17 cellular contexts compared by ENCODE assay signal in the genomic region with DNA sequence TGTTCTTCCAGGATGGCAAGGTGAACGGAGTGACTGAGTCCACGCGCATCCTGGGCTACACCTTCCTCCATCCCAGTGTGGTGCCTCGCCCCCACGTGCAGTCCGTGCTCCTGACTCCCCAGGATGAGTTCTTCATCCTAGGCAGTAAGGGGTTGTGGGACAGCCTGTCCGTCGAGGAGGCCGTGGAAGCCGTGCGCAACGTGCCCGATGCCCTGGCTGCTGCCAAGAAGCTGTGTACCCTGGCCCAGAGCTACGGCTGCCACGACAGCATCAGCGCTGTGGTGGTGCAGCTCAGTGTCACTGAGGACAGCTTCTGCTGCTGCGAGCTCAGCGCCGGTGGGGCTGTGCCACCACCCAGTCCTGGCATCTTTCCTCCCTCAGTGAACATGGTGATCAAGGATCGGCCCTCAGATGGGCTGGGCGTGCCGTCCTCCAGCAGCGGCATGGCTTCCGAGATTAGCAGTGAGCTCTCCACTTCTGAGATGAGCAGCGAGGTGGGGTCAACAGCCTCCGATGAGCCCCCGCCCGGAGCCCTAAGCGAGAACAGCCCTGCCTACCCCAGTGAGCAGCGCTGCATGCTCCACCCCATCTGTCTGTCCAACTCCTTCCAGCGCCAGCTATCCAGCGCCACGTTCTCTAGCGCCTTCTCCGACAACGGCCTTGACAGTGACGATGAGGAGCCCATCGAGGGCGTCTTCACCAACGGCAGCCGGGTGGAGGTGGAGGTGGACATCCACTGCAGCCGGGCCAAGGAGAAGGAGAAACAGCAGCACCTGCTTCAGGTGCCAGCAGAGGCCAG.
DNase-seq lines count a peak whose midpoint lies in the region; ATAC-seq, FAIRE-seq and TF ChIP-seq lines count a peak whose summit lies in the region.
"Had no signal": no experiment of that assay in that cellular context is flagged by ENCODE, and none has a peak within 500 bp of the region (broad histone marks: within the 10 kb centered on the region; RNA-seq: fewer than 3 reads in every experiment).

No MANE protein-coding gene starts in this region.

- no peak overlapping the region for H3K4me3 Mint-ChIP-seq in activated CD8-positive, alpha-beta T cell treated with anti-CD3 and anti-CD28 coated beads, Interleukin-2, amount 10 ng/mL, durations not matched to agents 7 days and 5 days
- no peak overlapping the region for H3K4me3 Mint-ChIP-seq in neural progenitor cell
- H3K4me3 Mint-ChIP-seq: CD4-positive, alpha-beta T cell had no signal

- H2BK5ac ChIP-seq in H1 (ENCODE audit: low read depth, low read length), result no peak overlapping the region; the same call in 1 of the 2 replicates

- H2BK12ac ChIP-seq in H1 (ENCODE audit: low read depth, low read length), result no peak overlapping the region

- no peak overlapping the region for H3K4ac ChIP-seq in H1 (replicated peaks; ENCODE audit: insufficient read length, low read depth, low read length)

- H2AFZ ChIP-seq in PC-3 (ENCODE audit: low read length) (no peak overlapping the region), H1 (ENCODE audit: low read length) (no peak overlapping the region), neural progenitor cell (replicated peaks) (no peak overlapping the region)
- H2AFZ ChIP-seq: GM23248 had no signal

- no peak overlapping the region for H3K56ac ChIP-seq in H1 (replicated peaks; ENCODE audit: insufficient read length, low read depth, low read length)

- no peak overlapping the region for H3K4me2 ChIP-seq in PC-3 (ENCODE audit: low read length)
- H3K4me2 ChIP-seq in H1 (ENCODE audit: insufficient read depth in 1 of 2, low read depth in 2 of 2, low read length in 2 of 2), result no peak overlapping the region
- no peak overlapping the region for H3K4me2 ChIP-seq in neural progenitor cell
- H3K4me2 ChIP-seq: KMS-11 had no signal

- no peaks in the 10 kb centered on the region for H3F3A ChIP-seq in PC-3 (ENCODE audit: low read length, unreplicated experiment)
- H3F3A ChIP-seq in neural progenitor cell (ENCODE audit: low read depth), result no peaks in the 10 kb centered on the region

- 93% methylated on average over 36 of the region's 42 CpGs; no CpG with 5 or more reads in 1 of the 2 experiments for WGBS in H1 (ENCODE audit: extremely low coverage in 1 of 2, insufficient coverage in 1 of 2, insufficient read length in 1 of 2, insufficient replicate concordance in 2 of 2, low coverage in 1 of 2, low lambda C conversion rate in 2 of 2, missing lambda C conversion rate in 1 of 2), 2 experiments

- H3K4me3 ChIP-seq in AG04450 (ENCODE audit: low read depth, low read length) (no peak overlapping the region), PC-3 (ENCODE audit: low read length) (no peak overlapping the region), H1 (ENCODE audit: extremely low read depth in 1 of 4, insufficient read depth in 2 of 4, low read depth in 3 of 4, low read length in 4 of 4) (no peak overlapping the region), neural progenitor cell (no peak overlapping the region)
- H3K4me3 ChIP-seq: GM12878, GM23248, SJSA1 had no signal

- H4K5ac ChIP-seq in H1 (ENCODE audit: insufficient read length, low read depth, low read length), result no peak overlapping the region

- H3K27me3 ChIP-seq in AG04450 (ENCODE audit: control insufficient read depth, insufficient read depth, low read length) (no peaks in the 10 kb centered on the region), PC-3 (ENCODE audit: low read length) (no peaks in the 10 kb centered on the region), H1 (replicated peaks in 1 of 4; ENCODE audit: control insufficient read depth in 3 of 4, extremely low read depth in 1 of 4, insufficient read depth in 3 of 4, low read length in 3 of 4) (no peaks in the 10 kb centered on the region), neural progenitor cell (no peaks in the 10 kb centered on the region)
- H3K27me3 ChIP-seq: BE2C, SJSA1 had no signal

- BruUV-seq in PC-3 (replicated peaks; lab: Mats Ljungman, UMichigan), result no TSS peak

- H3K79me1 ChIP-seq in H1 (ENCODE audit: low read depth, low read length), result peaks cover 6% of the 10 kb centered on the region; the same call in 1 of the 2 replicates

- CTCF ChIA-PET in AG04450 (lab: Charles Lee) (interaction anchor here (0.7 to 7.9 kb wide), 4 partner anchors 84 to 392 kb away, joined by 3 to 211 read pairs (median 48); a partner anchor contains a TSS), PC-3 (lab: Charles Lee) (interaction anchor here (0.5 to 0.6 kb wide), 4 partner anchors 22 to 498 kb away, joined by 3 read pairs; a partner anchor contains a TSS), H1 (lab: Charles Lee; ENCODE audit: partially characterized antibody) (interaction anchor here (0.9 to 1.6 kb wide), 2 partner anchors 20 to 401 kb away, joined by 3 read pairs; no protein-coding TSS in a partner anchor)
- CTCF ChIA-PET in activated CD8-positive, alpha-beta T cell treated with anti-CD3 and anti-CD28 coated beads, Interleukin-2, amount 10 ng/mL, durations not matched to agents 7 days and 5 days (lab: Charles Lee), result interaction anchor here (1.4 kb wide), 1 partner anchor 340 kb away, joined by 4 read pairs; no protein-coding TSS in a partner anchor

- no peak for TF ChIP-seq EP300 in H1 (IDR thresholded peaks at IDR 0.05; ENCODE audit: borderline replicate concordance in 1 of 2, low read depth in 2 of 2, low read length in 2 of 2)

- no peak overlapping the region for H3K14ac ChIP-seq in H1 (ENCODE audit: insufficient read length)

- FAIRE-seq in H1 (lab: Jason Lieb, UNC), result no peak
- FAIRE-seq: GM12878 had no signal

- peaks cover 31% of the 10 kb centered on the region for H3K4me1 ChIP-seq in PC-3 (ENCODE audit: insufficient read depth, low read length)
- no peaks in the 10 kb centered on the region for H3K4me1 ChIP-seq in H1 (replicated peaks in 1 of 4; ENCODE audit: control insufficient read depth in 3 of 4, insufficient read depth in 4 of 4, low read length in 3 of 4)
- peaks cover 11% of the 10 kb centered on the region for H3K4me1 ChIP-seq in neural progenitor cell
- H3K4me1 ChIP-seq: BE2C had no signal

- H3K9ac ChIP-seq in PC-3 (ENCODE audit: low read length) (no peak overlapping the region), H1 (replicated peaks in 1 of 4; ENCODE audit: extremely low read depth in 1 of 4, low read depth in 3 of 4, low read length in 3 of 4) (no peak overlapping the region), neural progenitor cell (no peak overlapping the region)
- H3K9ac ChIP-seq: GM23248, KMS-11 had no signal

- no peaks in the 10 kb centered on the region for H3K9me2 ChIP-seq in PC-3 (replicated peaks; ENCODE audit: low read length)

- TF ChIP-seq CTCF in AG04450 (IDR thresholded peaks at IDR 0.05; ENCODE audit: low read depth, low read length) (no peak), PC-3 (conservative IDR thresholded peaks at IDR 0.05; ENCODE audit: low read depth, low read length) (no peak), H1 (IDR thresholded peaks at IDR 0.05; ENCODE audit: control extremely low read depth in 1 of 3, insufficient read depth in 1 of 3, low read depth in 1 of 3, low read length in 3 of 3) (no peak), neural progenitor cell (IDR thresholded peaks at IDR 0.05) (no peak)

- POLR2A ChIA-PET in AG04450 (lab: Yijun Ruan, JAX) (interaction anchor here (0.6 to 0.7 kb wide), 2 partner anchors 195 to 264 kb away, joined by 3 read pairs; no protein-coding TSS in a partner anchor), PC-3 (lab: Charles Lee; ENCODE audit: unreplicated experiment) (interaction anchor here (0.6 kb wide), 1 partner anchor 77 kb away, joined by 3 read pairs; no protein-coding TSS in a partner anchor), H1 (lab: Charles Lee; ENCODE audit: partially characterized antibody) (interaction anchor here (2.7 kb wide), 1 partner anchor 263 kb away, joined by 7 read pairs; a partner anchor contains a TSS)
- POLR2A ChIA-PET in activated CD8-positive, alpha-beta T cell treated with anti-CD3 and anti-CD28 coated beads, Interleukin-2, amount 10 ng/mL, durations not matched to agents 7 days and 5 days (lab: Charles Lee), result no interaction called here

- no peak overlapping the region for H3K23ac ChIP-seq in H1 (ENCODE audit: insufficient read length)

- H3K27ac ChIP-seq in AG04450 (ENCODE audit: low read depth, low read length) (peak overlapping the region; percentile 21), PC-3 (ENCODE audit: low read length) (peak overlapping the region; percentile 3; the same call in 1 of the 2 replicates), H1 (ENCODE audit: low read depth, low read length) (no peak overlapping the region), neural progenitor cell (no peak overlapping the region)
- H3K27ac ChIP-seq: GM23248, KMS-11, SJSA1 had no signal

- intact Hi-C loops in PC-3 (cut with micrococcal nuclease) (loop anchor here (5.0 kb wide), 1 partner anchor 41 kb away; no protein-coding TSS in a partner anchor), posterior vena cava (cut with DNase I) (no loop called here)

- no peak overlapping the region for H3K27ac Mint-ChIP-seq in activated CD8-positive, alpha-beta T cell treated with anti-CD3 and anti-CD28 coated beads, Interleukin-2, amount 10 ng/mL, durations not matched to agents 7 days and 5 days
- no peak overlapping the region for H3K27ac Mint-ChIP-seq in neural progenitor cell
- H3K27ac Mint-ChIP-seq: CD4-positive, alpha-beta T cell had no signal

- H3K36me3 Mint-ChIP-seq in activated CD8-positive, alpha-beta T cell treated with anti-CD3 and anti-CD28 coated beads, Interleukin-2, amount 10 ng/mL, durations not matched to agents 7 days and 5 days (ENCODE audit: low read depth), result no peaks in the 10 kb centered on the region
- H3K36me3 Mint-ChIP-seq in neural progenitor cell, result peaks cover 18% of the 10 kb centered on the region

- no peaks in the 10 kb centered on the region for H3K27me3 Mint-ChIP-seq in activated CD8-positive, alpha-beta T cell treated with anti-CD3 and anti-CD28 coated beads, Interleukin-2, amount 10 ng/mL, durations not matched to agents 7 days and 5 days (ENCODE audit: low read depth)
- H3K27me3 Mint-ChIP-seq in neural progenitor cell (ENCODE audit: insufficient read depth, low read depth), result peaks cover 6% of the 10 kb centered on the region
- H3K27me3 Mint-ChIP-seq: CD4-positive, alpha-beta T cell had no signal

- H2AK5ac ChIP-seq in H1 (ENCODE audit: low read depth, low read length), result no peak overlapping the region

- no peak for TF ChIP-seq POLR2A in H1 (IDR thresholded peaks at IDR 0.05; ENCODE audit: control extremely low read depth in 1 of 2, low read depth in 2 of 2, low read length in 2 of 2)

- no peak overlapping the region; the same call in 1 of the 2 replicates for H4K8ac ChIP-seq in H1 (ENCODE audit: extremely low read depth, insufficient read depth, low read length)

- H2BK15ac ChIP-seq in H1 (ENCODE audit: low read length), result no peak overlapping the region; the same call in 1 of the 2 replicates

- ATAC-seq in PC-3 (no peak), GM18861 (IDR thresholded peaks at IDR 0.05; ENCODE audit: unreplicated experiment) (no peak)
- no peak for ATAC-seq in activated CD8-positive, alpha-beta T cell treated with anti-CD3 and anti-CD28 coated beads, Interleukin-2, amount 10 ng/mL, durations not matched to agents 7 days and 5 days
- ATAC-seq: GM12878, Right ventricle myocardium inferior had no signal

- TF ChIP-seq RAD21 in H1 (IDR thresholded peaks at IDR 0.05 in 1 of 2, conservative IDR thresholded peaks at IDR 0.05 in 1 of 2; ENCODE audit: low read depth in 2 of 2, low read length in 2 of 2), result no peak

- H4K20me1 ChIP-seq in PC-3 (ENCODE audit: low read length) (no peaks in the 10 kb centered on the region), H1 (replicated peaks in 1 of 2; ENCODE audit: control insufficient read depth in 1 of 2, insufficient read depth in 2 of 2, low read length in 2 of 2) (peaks cover 0 to 1% of the 10 kb centered on the region in 2 experiments), neural progenitor cell (ENCODE audit: low read depth) (no peaks in the 10 kb centered on the region)

- H3K79me2 ChIP-seq in PC-3 (ENCODE audit: low read length) (no peaks in the 10 kb centered on the region), H1 (ENCODE audit: control insufficient read depth in 1 of 2, insufficient read depth in 2 of 2, low read length in 2 of 2) (no peaks in the 10 kb centered on the region), neural progenitor cell (ENCODE audit: low read depth) (no peaks in the 10 kb centered on the region)

- H3K36me3 ChIP-seq in PC-3 (ENCODE audit: low read depth, low read length), result 0 out of 2 replicates have a peak, but pooled peaks cover 12% of the 10 kb centered on the region
- peaks cover 12 to 49% (median 33%) of the 10 kb centered on the region in 4 experiments for H3K36me3 ChIP-seq in H1 (ENCODE audit: control insufficient read depth in 2 of 4, insufficient read depth in 4 of 4, low read length in 3 of 4)
- no peaks in the 10 kb centered on the region for H3K36me3 ChIP-seq in neural progenitor cell
- H3K36me3 ChIP-seq: BE2C had no signal

- no peak overlapping the region for H4K91ac ChIP-seq in H1 (replicated peaks; ENCODE audit: insufficient read length, low read length)

- H3K9me3 Mint-ChIP-seq in activated CD8-positive, alpha-beta T cell treated with anti-CD3 and anti-CD28 coated beads, Interleukin-2, amount 10 ng/mL, durations not matched to agents 7 days and 5 days (ENCODE audit: insufficient read depth), result no peaks in the 10 kb centered on the region
- no peaks in the 10 kb centered on the region for H3K9me3 Mint-ChIP-seq in neural progenitor cell
- H3K9me3 Mint-ChIP-seq: CD4-positive, alpha-beta T cell had no signal

- no peak overlapping the region for H3K18ac ChIP-seq in H1 (ENCODE audit: extremely low read depth, low read length)

- no peak overlapping the region for H2BK120ac ChIP-seq in H1 (replicated peaks; ENCODE audit: low read depth, low read length)

- 0 out of 2 replicates have a peak overlapping the region, but pooled peaks have one; percentile 11 for H2BK20ac ChIP-seq in H1 (ENCODE audit: low read length)

- peaks cover 7% of the 10 kb centered on the region for H3K4me1 Mint-ChIP-seq in activated CD8-positive, alpha-beta T cell treated with anti-CD3 and anti-CD28 coated beads, Interleukin-2, amount 10 ng/mL, durations not matched to agents 7 days and 5 days (ENCODE audit: low read depth)
- H3K4me1 Mint-ChIP-seq in neural progenitor cell, result peaks cover 9% of the 10 kb centered on the region

- no peak for DNase-seq in AG04450 (ENCODE audit: low read depth, low spot score)
- DNase-seq in PC-3, result no peak
- no peak for DNase-seq in H1 (ENCODE audit: low read depth in 1 of 2, low spot score in 2 of 2)
- peak; percentile 73 for DNase-seq in posterior vena cava (ENCODE audit: low spot score)
- DNase-seq in dermis blood vessel endothelial cell, result no peak
- DNase-seq in activated CD8-positive, alpha-beta T cell treated with anti-CD3 and anti-CD28 coated beads, Interleukin-2, amount 10 ng/mL, durations not matched to agents 7 days and 5 days, result no peak
- DNase-seq in neural progenitor cell (ENCODE audit: low spot score), result no peak
- DNase-seq: CD4-positive, alpha-beta T cell; NCI-H1436 treated with DMSO at 0.1 percent for 48 hours; NCI-H226 had no signal

- H3K9me3 ChIP-seq in AG04450 (ENCODE audit: control insufficient read depth, insufficient read depth, low read length) (no peaks in the 10 kb centered on the region; the same call in 1 of the 2 replicates), PC-3 (ENCODE audit: low read length) (no peaks in the 10 kb centered on the region), H1 (ENCODE audit: insufficient read depth in 2 of 2, low read depth in 1 of 2, low read length in 1 of 2) (no peaks in the 10 kb centered on the region), neural progenitor cell (ENCODE audit: low read depth) (no peaks in the 10 kb centered on the region)
- H3K9me3 ChIP-seq: BE2C, SJSA1 had no signal

- no peaks in the 10 kb centered on the region for H3K23me2 ChIP-seq in H1 (ENCODE audit: low read depth, low read length)

Comparison
In these comparisons a context has a peak if more than half of its experiments do, and no peak if none do; other contexts are left out.
1. H3K27ac ChIP-seq: peak in AG04450 (single experiment) and PC-3 (single experiment); none in H1 (single experiment) and neural progenitor cell (single experiment).